19 cellular contexts compared by ENCODE assay signal in the genomic region with DNA sequence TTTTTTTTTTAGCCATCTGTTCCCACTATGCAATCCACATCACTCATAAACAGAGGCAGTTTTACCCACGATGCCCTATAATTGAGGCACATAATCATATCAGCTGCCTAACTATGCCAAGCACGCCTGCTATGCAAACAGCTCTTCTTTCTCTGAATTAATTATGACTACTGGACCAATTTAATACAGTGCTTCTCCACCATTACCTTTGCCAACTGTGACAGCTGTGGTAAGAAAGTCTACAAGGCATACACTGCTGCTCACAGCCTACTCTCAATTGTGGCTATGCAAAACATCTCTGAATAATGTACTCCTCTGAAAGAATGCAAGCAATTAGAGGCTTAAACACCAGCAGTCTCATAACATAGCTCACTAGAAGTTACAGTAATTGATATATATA.
DNase-seq lines count a peak whose midpoint lies in the region; ATAC-seq, FAIRE-seq and TF ChIP-seq lines count a peak whose summit lies in the region.
"Had no signal": no experiment of that assay in that cellular context is flagged by ENCODE, and none has a peak within 500 bp of the region (broad histone marks: within the 10 kb centered on the region; RNA-seq: fewer than 3 reads in every experiment).

No MANE protein-coding gene starts in this region.

- CTCF ChIA-PET in Calu3 (lab: Charles Lee) = no interaction called here

- no peaks in the 10 kb centered on the region for H3K4me1 Mint-ChIP-seq in Calu3 (ENCODE audit: low read depth, unreplicated experiment)
- H3K4me1 Mint-ChIP-seq: activated B cell treated with CpG ODN at 0.5 μM for 24 hours; activated CD8-positive, alpha-beta memory T cell treated with anti-CD3 and anti-CD28 coated beads, Interleukin-2, amount 10 ng/mL, durations not matched to agents 7 days and 5 days; CD14-positive monocyte; IgD-negative memory B cell had no signal

- no peaks in the 10 kb centered on the region for H3K36me3 Mint-ChIP-seq in Calu3 (ENCODE audit: insufficient read depth, unreplicated experiment)
- H3K36me3 Mint-ChIP-seq: activated CD8-positive, alpha-beta memory T cell treated with anti-CD3 and anti-CD28 coated beads, Interleukin-2, amount 10 ng/mL, durations not matched to agents 7 days and 5 days had no signal

- DNase-seq in GM12892 (ENCODE audit: insufficient read length) (no peak), NCI-H2081 treated with DMSO at 0.1 percent for 48 hours (lab: John Stamatoyannopoulos, UW) (peak; percentile 31), cerebellar cortex (ENCODE audit: low spot score) (peak; percentile 8), GM20000 (ENCODE audit: low spot score) (no peak), GM19238 (ENCODE audit: insufficient read length, low spot score) (no peak), Calu3 (no peak)
- DNase-seq: activated B cell treated with CpG ODN at 0.5 μM for 24 hours; activated CD8-positive, alpha-beta memory T cell treated with anti-CD3 and anti-CD28 coated beads, Interleukin-2, amount 10 ng/mL, durations not matched to agents 7 days and 5 days; activated naive CD4-positive, alpha-beta T cell; foreskin fibroblast; lower lobe of right lung; NCI-H187 treated with DMSO at 0.1 percent for 48 hours; OCI-M1 had no signal

- no peaks in the 10 kb centered on the region for H3K9me3 Mint-ChIP-seq in Calu3 (ENCODE audit: low read depth, unreplicated experiment)
- H3K9me3 Mint-ChIP-seq: activated B cell treated with CpG ODN at 0.5 μM for 24 hours; IgD-negative memory B cell; nephron; stimulated activated naive CD8-positive, alpha-beta T cell treated with anti-CD3 and anti-CD28 coated beads, Interleukin-15, Interleukin-2, amounts not matched to agents 100 ng/mL and 50 ng/mL, for 24 hours had no signal

- FAIRE-seq in GM12892 (lab: Jason Lieb, UNC) = peak; percentile 81

- no peaks in the 10 kb centered on the region for H3K27me3 Mint-ChIP-seq in Calu3 (ENCODE audit: unreplicated experiment)
- H3K27me3 Mint-ChIP-seq: activated B cell treated with CpG ODN at 0.5 μM for 24 hours; activated CD8-positive, alpha-beta memory T cell treated with anti-CD3 and anti-CD28 coated beads, Interleukin-2, amount 10 ng/mL, durations not matched to agents 7 days and 5 days; IgD-negative memory B cell; stimulated activated naive CD8-positive, alpha-beta T cell treated with anti-CD3 and anti-CD28 coated beads, Interleukin-15, Interleukin-2, amounts not matched to agents 100 ng/mL and 50 ng/mL, for 24 hours had no signal

- no peak overlapping the region for H3K27ac Mint-ChIP-seq in Calu3 (ENCODE audit: unreplicated experiment)
- H3K27ac Mint-ChIP-seq: activated B cell treated with CpG ODN at 0.5 μM for 24 hours; activated CD8-positive, alpha-beta memory T cell treated with anti-CD3 and anti-CD28 coated beads, Interleukin-2, amount 10 ng/mL, durations not matched to agents 7 days and 5 days; CD14-positive monocyte; IgD-negative memory B cell; nephron; stimulated activated naive CD8-positive, alpha-beta T cell treated with anti-CD3 and anti-CD28 coated beads, Interleukin-15, Interleukin-2, amounts not matched to agents 100 ng/mL and 50 ng/mL, for 24 hours had no signal

- ATAC-seq in HG02870 (IDR thresholded peaks at IDR 0.05; ENCODE audit: unreplicated experiment) = peak; percentile 75
- ATAC-seq in HG03045 (IDR thresholded peaks at IDR 0.05; ENCODE audit: unreplicated experiment) = no peak
- ATAC-seq: activated CD8-positive, alpha-beta memory T cell treated with anti-CD3 and anti-CD28 coated beads, Interleukin-2, amount 10 ng/mL, durations not matched to agents 7 days and 5 days; lower lobe of right lung had no signal

- TF ChIP-seq CTCF in GM20000 (IDR thresholded peaks at IDR 0.05; ENCODE audit: extremely low read depth, missing control alignments) (no peak), Calu3 (IDR thresholded peaks at IDR 0.05; ENCODE audit: unreplicated experiment) (no peak)

- no peak for TF ChIP-seq POLR2A in GM12892 (IDR thresholded peaks at IDR 0.05; ENCODE audit: low read depth, low read length)

- no TSS peak for BruUV-seq in Calu3 (replicated peaks; lab: Mats Ljungman, UMichigan)

- intact Hi-C loops in Calu3 (cut with micrococcal nuclease; ENCODE audit: unreplicated experiment) = no loop called here

- no peak overlapping the region for H3K4me3 Mint-ChIP-seq in Calu3 (ENCODE audit: low read depth, unreplicated experiment)
- H3K4me3 Mint-ChIP-seq: activated B cell treated with CpG ODN at 0.5 μM for 24 hours; activated CD8-positive, alpha-beta memory T cell treated with anti-CD3 and anti-CD28 coated beads, Interleukin-2, amount 10 ng/mL, durations not matched to agents 7 days and 5 days; CD14-positive monocyte; IgD-negative memory B cell; nephron; stimulated activated naive CD8-positive, alpha-beta T cell treated with anti-CD3 and anti-CD28 coated beads, Interleukin-15, Interleukin-2, amounts not matched to agents 100 ng/mL and 50 ng/mL, for 24 hours had no signal

Comparison
In these comparisons a context has a peak if more than half of its experiments do, and no peak if none do; other contexts are left out.
1. DNase-seq: peak in NCI-H2081 treated with DMSO at 0.1 percent for 48 hours (single experiment) and cerebellar cortex (single experiment); none in GM12892 (single experiment), GM20000 (single experiment), GM19238 (single experiment) and Calu3 (single experiment).